ENCODE assay signal across 24 cellular contexts in genomic region chr17:83024205-83024971, GRCh38. TPM values are rescaled to one million over a fixed set of nuclear protein-coding genes. Genes with fewer than 3 reads are reported as not detected.
A peak's percentile ranks its signal among the peaks of the same experiment; 100 is the strongest.
DNase-seq lines count a peak whose midpoint lies in the region; ATAC-seq, FAIRE-seq and TF ChIP-seq lines count a peak whose summit lies in the region.
"Had no signal": no experiment of that assay in that cellular context is flagged by ENCODE, and none has a peak within 500 bp of the region (broad histone marks: within the 10 kb centered on the region; RNA-seq: fewer than 3 reads in every experiment).

No MANE protein-coding gene starts in this region.

- no peak overlapping the region for H3K4me3 Mint-ChIP-seq in activated CD8-positive, alpha-beta T cell treated with anti-CD3 and anti-CD28 coated beads for 36 hours
- peak overlapping the region in 1 of 2 donors; percentile 57 for H3K4me3 Mint-ChIP-seq in stimulated activated naive CD8-positive, alpha-beta T cell treated with anti-CD3 and anti-CD28 coated beads, Interleukin-15, amount 100 ng/mL, for 72 hours
- H3K4me3 Mint-ChIP-seq: type B pancreatic cell had no signal

- no peak for DNase-seq in activated naive CD4-positive, alpha-beta T cell treated with anti-CD3 and anti-CD28 coated beads, Interleukin-2, amount 50 U/mL, for 72 hours (ENCODE audit: low spot score in 2 of 2)
- no peak for DNase-seq in activated naive CD4-positive, alpha-beta T cell (lab: John Stamatoyannopoulos, UW)
- peak; percentile 63 for DNase-seq in activated CD8-positive, alpha-beta T cell treated with anti-CD3 and anti-CD28 coated beads for 36 hours
- DNase-seq in iPS-NIHi7 (ENCODE audit: extremely low spot score), result peak; percentile 7
- peak in 1 of 2 donors; percentile 36 for DNase-seq in stimulated activated naive CD8-positive, alpha-beta T cell treated with anti-CD3 and anti-CD28 coated beads, Interleukin-15, amount 100 ng/mL, for 72 hours
- DNase-seq in D721Med (ENCODE audit: insufficient read length, low spot score), result no peak
- no peak for DNase-seq in dorsolateral prefrontal cortex
- DNase-seq in globus pallidus (ENCODE audit: low spot score), result no peak
- DNase-seq: activated gamma-delta T cell; anterior cingulate cortex; CD4-positive, alpha-beta memory T cell; cortex of kidney; DMS 273 treated with DMSO at 0.1 percent for 48 hours; Kasumi-1; left cardiac atrium; NCI-H1694 treated with DMSO at 0.1 percent for 48 hours; NCI-H2171; NCI-H526; nucleus accumbens; psoas muscle had no signal

- no peak overlapping the region for H3K4me3 ChIP-seq in dorsolateral prefrontal cortex
- H3K4me3 ChIP-seq: cardiac muscle cell, psoas muscle had no signal

- CTCF ChIA-PET in activated CD8-positive, alpha-beta T cell treated with anti-CD3 and anti-CD28 coated beads for 36 hours (lab: Charles Lee), result no interaction called here

- H3K4me1 Mint-ChIP-seq in activated CD8-positive, alpha-beta T cell treated with anti-CD3 and anti-CD28 coated beads for 36 hours (ENCODE audit: low read depth), result peaks cover 32% of the 10 kb centered on the region
- peaks cover 45% of the 10 kb centered on the region for H3K4me1 Mint-ChIP-seq in stimulated activated naive CD8-positive, alpha-beta T cell treated with anti-CD3 and anti-CD28 coated beads, Interleukin-15, amount 100 ng/mL, for 72 hours

- H3K27ac ChIP-seq in dorsolateral prefrontal cortex, result no peak overlapping the region
- H3K27ac ChIP-seq: cardiac muscle cell, psoas muscle, VCaP had no signal

- FAIRE-seq in D721Med (lab: Jason Lieb, UNC), result no peak
- FAIRE-seq: GM19239 had no signal

- H3K27me3 Mint-ChIP-seq in activated CD8-positive, alpha-beta T cell treated with anti-CD3 and anti-CD28 coated beads for 36 hours, result no peaks in the 10 kb centered on the region
- peaks cover 19% of the 10 kb centered on the region for H3K27me3 Mint-ChIP-seq in stimulated activated naive CD8-positive, alpha-beta T cell treated with anti-CD3 and anti-CD28 coated beads, Interleukin-15, amount 100 ng/mL, for 72 hours
- H3K27me3 Mint-ChIP-seq: CD4-positive, alpha-beta memory T cell; type B pancreatic cell had no signal

- no peaks in the 10 kb centered on the region for H3K36me3 Mint-ChIP-seq in activated naive CD4-positive, alpha-beta T cell treated with anti-CD3 and anti-CD28 coated beads, Interleukin-2, amount 50 U/mL, for 72 hours
- peaks cover 5% of the 10 kb centered on the region for H3K36me3 Mint-ChIP-seq in activated CD8-positive, alpha-beta T cell treated with anti-CD3 and anti-CD28 coated beads for 36 hours (ENCODE audit: low read depth)

- TF ChIP-seq CTCF in activated CD8-positive, alpha-beta T cell treated with anti-CD3 and anti-CD28 coated beads for 36 hours (IDR thresholded peaks at IDR 0.05), result no peak
- TF ChIP-seq CTCF in D721Med (IDR thresholded peaks at IDR 0.05; ENCODE audit: insufficient read depth, missing control alignments), result no peak
- no peak for TF ChIP-seq CTCF in dorsolateral prefrontal cortex (IDR thresholded peaks at IDR 0.05 in 54 of 56, conservative IDR thresholded peaks at IDR 0.05 in 2 of 56; ENCODE audit: low read depth in 1 of 56, partially characterized antibody in 56 of 56)

- H3K9me3 Mint-ChIP-seq in activated naive CD4-positive, alpha-beta T cell treated with anti-CD3 and anti-CD28 coated beads, Interleukin-2, amount 50 U/mL, for 72 hours, result no peaks in the 10 kb centered on the region
- H3K9me3 Mint-ChIP-seq in activated CD8-positive, alpha-beta T cell treated with anti-CD3 and anti-CD28 coated beads for 36 hours, result no peaks in the 10 kb centered on the region
- no peaks in the 10 kb centered on the region for H3K9me3 Mint-ChIP-seq in stimulated activated naive CD8-positive, alpha-beta T cell treated with anti-CD3 and anti-CD28 coated beads, Interleukin-15, amount 100 ng/mL, for 72 hours
- H3K9me3 Mint-ChIP-seq: CD4-positive, alpha-beta memory T cell; type B pancreatic cell had no signal

- H3K27ac Mint-ChIP-seq in activated naive CD4-positive, alpha-beta T cell treated with anti-CD3 and anti-CD28 coated beads, Interleukin-2, amount 50 U/mL, for 72 hours, result no peak overlapping the region
- H3K27ac Mint-ChIP-seq in activated CD8-positive, alpha-beta T cell treated with anti-CD3 and anti-CD28 coated beads for 36 hours, result no peak overlapping the region
- no peak overlapping the region for H3K27ac Mint-ChIP-seq in stimulated activated naive CD8-positive, alpha-beta T cell treated with anti-CD3 and anti-CD28 coated beads, Interleukin-15, amount 100 ng/mL, for 72 hours
- H3K27ac Mint-ChIP-seq: type B pancreatic cell had no signal

- POLR2A ChIA-PET in activated CD8-positive, alpha-beta T cell treated with anti-CD3 and anti-CD28 coated beads for 36 hours (lab: Charles Lee), result no interaction called here

- H3K27me3 ChIP-seq in dorsolateral prefrontal cortex, result no peaks in the 10 kb centered on the region
- H3K27me3 ChIP-seq: cardiac muscle cell had no signal

- intact Hi-C loops in activated CD8-positive, alpha-beta T cell treated with anti-CD3 and anti-CD28 coated beads for 36 hours (cut with micrococcal nuclease), result no loop called here
- intact Hi-C loops in dorsolateral prefrontal cortex (cut with DNase I), result no loop called here

- ATAC-seq in activated naive CD4-positive, alpha-beta T cell treated with anti-CD3 and anti-CD28 coated beads, Interleukin-2, amount 50 U/mL, for 72 hours, result peak; percentile 53 to 69
- ATAC-seq in activated CD8-positive, alpha-beta T cell treated with anti-CD3 and anti-CD28 coated beads for 36 hours, result peak; percentile 72
- peak; percentile 86 for ATAC-seq in stimulated activated naive CD8-positive, alpha-beta T cell treated with anti-CD3 and anti-CD28 coated beads, Interleukin-15, amount 100 ng/mL, for 72 hours
- ATAC-seq: left cardiac atrium, psoas muscle had no signal

RNA-seq across cellular contexts. Expression of gene METRNL, which starts 55.0 kb away (rescaled TPM):
- total RNA-seq in activated naive CD4-positive, alpha-beta T cell treated with anti-CD3 and anti-CD28 coated beads, Interleukin-2, amount 50 U/mL, for 72 hours, result 10 to 100 TPM in 1 of 2 donors, 1 to 10 TPM in 1; 9.1 to 32.4 TPM
- total RNA-seq in activated CD8-positive, alpha-beta T cell treated with anti-CD3 and anti-CD28 coated beads for 36 hours, result 10 to 100 TPM; 23.3 to 24.1 TPM
- 10 to 100 TPM in 102 of 120 experiments, 1 to 10 TPM in 18; 3.8 to 30.0 (median 13.7) TPM for total RNA-seq in dorsolateral prefrontal cortex

Comparison
In these comparisons a context has a peak if more than half of its experiments do, and no peak if none do; other contexts are left out.
1. DNase-seq: peak in activated CD8-positive, alpha-beta T cell treated with anti-CD3 and anti-CD28 coated beads for 36 hours (single experiment) and iPS-NIHi7 (single experiment); none in activated naive CD4-positive, alpha-beta T cell treated with anti-CD3 and anti-CD28 coated beads, Interleukin-2, amount 50 U/mL, for 72 hours (0 of 2), activated naive CD4-positive, alpha-beta T cell (0 of 4), D721Med (single experiment), dorsolateral prefrontal cortex (0 of 10) and globus pallidus (single experiment).
2. Peak in every context shown above with its lines, with median percentiles within 50 percentile points of each other: ATAC-seq.